25 cellular contexts compared by ENCODE assay signal in the genomic region with DNA sequence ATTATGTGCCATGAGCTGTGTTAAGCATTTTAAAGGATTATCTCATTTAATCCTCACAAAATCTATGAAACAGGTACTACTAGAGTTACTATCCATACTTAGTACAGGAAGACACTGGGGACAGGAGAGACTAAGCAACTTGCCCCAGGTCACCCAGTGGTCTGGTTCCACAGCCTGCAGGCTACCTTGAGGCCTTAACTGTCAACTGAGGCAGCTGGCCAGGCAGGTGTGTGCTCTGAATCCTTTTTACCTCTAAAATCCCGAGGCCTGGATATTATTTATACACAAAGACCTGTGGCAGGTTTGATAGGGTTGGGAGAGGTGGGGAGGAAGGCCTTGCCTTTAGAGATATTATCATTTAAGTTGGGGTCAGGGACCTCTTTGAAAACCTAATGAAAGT. TPM values are rescaled to one million over a fixed set of nuclear protein-coding genes. Genes with fewer than 3 reads are reported as not detected.
DNase-seq lines count a peak whose midpoint lies in the region; ATAC-seq, FAIRE-seq and TF ChIP-seq lines count a peak whose summit lies in the region.
"Had no signal": no experiment of that assay in that cellular context is flagged by ENCODE, and none has a peak within 500 bp of the region (broad histone marks: within the 10 kb centered on the region; RNA-seq: fewer than 3 reads in every experiment).

No MANE protein-coding gene starts in this region.

- no peaks in the 10 kb centered on the region for H3K27me3 ChIP-seq in BLaER1 treated with 17β-estradiol and CSF1 and Interleukin-3, amounts not matched to agents 10 nM and 100 nM
- H3K27me3 ChIP-seq in CD4-positive, alpha-beta memory T cell (ENCODE audit: insufficient read depth, low read length): no peaks in the 10 kb centered on the region
- H3K27me3 ChIP-seq in astrocyte (ENCODE audit: insufficient read depth, low read length): no peaks in the 10 kb centered on the region
- H3K27me3 ChIP-seq in naive thymus-derived CD4-positive, alpha-beta T cell (ENCODE audit: control insufficient read depth in 2 of 2, insufficient read depth in 2 of 2, low read length in 2 of 2): no peaks in the 10 kb centered on the region
- H3K27me3 ChIP-seq in tibial nerve: no peaks in the 10 kb centered on the region
- H3K27me3 ChIP-seq: foreskin keratinocyte had no signal

- H3K9ac ChIP-seq in BLaER1 treated with 17β-estradiol and CSF1 and Interleukin-3, amounts not matched to agents 10 nM and 100 nM: peak overlapping the region in 6 of 11 experiments; percentile 3 to 96 (median 94); a peak in 2 of 22 replicates
- H3K9ac ChIP-seq in astrocyte (ENCODE audit: low read length): no peak overlapping the region
- H3K9ac ChIP-seq: KMS-11, parathyroid adenoma had no signal

- CTCF ChIA-PET in CD4-positive, alpha-beta memory T cell (lab: Charles Lee; ENCODE audit: partially characterized antibody): interaction anchor here (1.0 to 5.1 kb wide), 2 partner anchors 35 to 174 kb away, joined by 3 to 43 read pairs; no protein-coding TSS in a partner anchor
- CTCF ChIA-PET in naive thymus-derived CD4-positive, alpha-beta T cell (lab: Charles Lee): interaction anchor here (1.2 kb wide), 1 partner anchor 28 kb away, joined by 3 read pairs; no protein-coding TSS in a partner anchor

- H3K4me1 Mint-ChIP-seq in CD4-positive, alpha-beta memory T cell: peaks cover 18 to 35% (median 30%) of the 10 kb centered on the region in 4 donors
- H3K4me1 Mint-ChIP-seq in astrocyte (ENCODE audit: low read depth, unreplicated experiment): peaks cover 16% of the 10 kb centered on the region
- peaks cover 15 to 50% (median 41%) of the 10 kb centered on the region in 7 donors for H3K4me1 Mint-ChIP-seq in naive thymus-derived CD4-positive, alpha-beta T cell

- no peak for TF ChIP-seq POLR2A in tibial nerve (IDR thresholded peaks at IDR 0.05)

- no peak overlapping the region for H2AFZ ChIP-seq in astrocyte (ENCODE audit: low read depth, low read length)
- H2AFZ ChIP-seq: parathyroid adenoma had no signal

- no peaks in the 10 kb centered on the region for H3K9me3 ChIP-seq in BLaER1 treated with 17β-estradiol and CSF1 and Interleukin-3, amounts not matched to agents 10 nM and 100 nM (replicated peaks in 1 of 11)
- H3K9me3 ChIP-seq in CD4-positive, alpha-beta memory T cell (ENCODE audit: control insufficient read depth in 1 of 2, low read length in 2 of 2): no peaks in the 10 kb centered on the region
- H3K9me3 ChIP-seq in astrocyte (ENCODE audit: insufficient read depth, low read depth, low read length) (no peaks in the 10 kb centered on the region), tibial nerve (no peaks in the 10 kb centered on the region)
- no peaks in the 10 kb centered on the region for H3K9me3 ChIP-seq in naive thymus-derived CD4-positive, alpha-beta T cell (ENCODE audit: control insufficient read depth in 2 of 3, low read length in 3 of 3)
- H3K9me3 ChIP-seq: heart right ventricle, spleen, thoracic aorta had no signal

- H3K4me3 Mint-ChIP-seq in CD4-positive, alpha-beta memory T cell: peak overlapping the region in 5 of 8 donors; percentile 75 to 88 (median 83)
- H3K4me3 Mint-ChIP-seq in astrocyte (ENCODE audit: unreplicated experiment): no peak overlapping the region
- peak overlapping the region in 6 of 10 donors; percentile 62 to 89 (median 80) for H3K4me3 Mint-ChIP-seq in naive thymus-derived CD4-positive, alpha-beta T cell

- no peak for FAIRE-seq in astrocyte (lab: Jason Lieb, UNC)
- FAIRE-seq: G401.6, GM18507, H1 had no signal

- WGBS in tibial nerve, 2 donors: 77 to 86% methylated on average over 1 of the region's 1 CpG

- DNase-seq in CD4-positive, alpha-beta memory T cell: no peak
- DNase-seq in astrocyte (ENCODE audit: low read depth) (no peak), tibial nerve (ENCODE audit: low spot score in 2 of 2) (no peak)
- DNase-seq in naive thymus-derived CD4-positive, alpha-beta T cell: no peak
- DNase-seq in activated CD4-positive, CD25-positive, alpha-beta regulatory T cell (lab: John Stamatoyannopoulos, UW): no peak
- DNase-seq: activated effector memory CD4-positive, alpha-beta T cell treated with Interleukin-2 at 50 U/mL for 16 hours; effector CD8-positive, alpha-beta T cell; heart right ventricle; MV-4-11; NCI-H510A; right cardiac atrium; spleen; stimulated activated CD4-positive, alpha-beta T cell treated with anti-CD3 and anti-CD28 coated beads, Interleukin-4, amount 100 ng/mL, for 1 hour; stimulated activated naive B cell treated with anti-CD40 and anti-IgM and Interleukin-4, amounts not matched to agents 10 μg/mL and 1 μg/mL and 100 μg/mL, for 72 hours had no signal

- H3K79me2 ChIP-seq in astrocyte (ENCODE audit: insufficient read depth, low read length): peaks cover 57% of the 10 kb centered on the region

- H3K4me3 ChIP-seq in BLaER1 treated with 17β-estradiol and CSF1 and Interleukin-3, amounts not matched to agents 10 nM and 100 nM: no peak overlapping the region
- H3K4me3 ChIP-seq in CD4-positive, alpha-beta memory T cell (ENCODE audit: low read length in 2 of 2): no peak overlapping the region
- no peak overlapping the region for H3K4me3 ChIP-seq in astrocyte (ENCODE audit: insufficient read depth, low read depth, low read length)
- H3K4me3 ChIP-seq in naive thymus-derived CD4-positive, alpha-beta T cell (ENCODE audit: low read length): no peak overlapping the region
- H3K4me3 ChIP-seq in tibial nerve: no peak overlapping the region
- H3K4me3 ChIP-seq: heart right ventricle, lung, spleen, thoracic aorta had no signal

- peak overlapping the region in 1 of 7 donors; percentile 75 for H3K27ac Mint-ChIP-seq in CD4-positive, alpha-beta memory T cell
- H3K27ac Mint-ChIP-seq in astrocyte (ENCODE audit: unreplicated experiment): no peak overlapping the region
- peak overlapping the region in 1 of 9 donors; percentile 41 for H3K27ac Mint-ChIP-seq in naive thymus-derived CD4-positive, alpha-beta T cell
- H3K27ac Mint-ChIP-seq: stimulated activated naive B cell treated with anti-CD40 and anti-IgM and Interleukin-4, amounts not matched to agents 10 μg/mL and 1 μg/mL and 100 μg/mL, for 72 hours had no signal

- peaks cover 19 to 32% (median 28%) of the 10 kb centered on the region in 10 experiments for H3K4me1 ChIP-seq in BLaER1 treated with 17β-estradiol and CSF1 and Interleukin-3, amounts not matched to agents 10 nM and 100 nM
- H3K4me1 ChIP-seq in CD4-positive, alpha-beta memory T cell (ENCODE audit: insufficient read depth, low read length): peaks cover 24% of the 10 kb centered on the region
- H3K4me1 ChIP-seq in astrocyte (ENCODE audit: insufficient read depth, low read length) (peaks cover 10% of the 10 kb centered on the region), tibial nerve (peaks cover 0 to 36% (median 14%) of the 10 kb centered on the region in 4 donors)
- peaks cover 4 to 16% of the 10 kb centered on the region in 2 donors for H3K4me1 ChIP-seq in naive thymus-derived CD4-positive, alpha-beta T cell (ENCODE audit: control insufficient read depth in 2 of 2, insufficient read depth in 2 of 2, low read length in 2 of 2)

- POLR2A ChIA-PET in CD4-positive, alpha-beta memory T cell (lab: Charles Lee; ENCODE audit: partially characterized antibody): interaction anchor here (0.6 kb wide), 1 partner anchor 1764 kb away, joined by 3 read pairs; no protein-coding TSS in a partner anchor
- POLR2A ChIA-PET in naive thymus-derived CD4-positive, alpha-beta T cell (lab: Charles Lee): interaction anchor here (1.2 to 1.8 kb wide), 3 partner anchors 35 to 167 kb away, joined by 3 to 6 read pairs (median 5); no protein-coding TSS in a partner anchor

- no peak for ATAC-seq in naive thymus-derived CD4-positive, alpha-beta T cell
- ATAC-seq in HG03520 (IDR thresholded peaks at IDR 0.05; ENCODE audit: unreplicated experiment): no peak
- ATAC-seq: foreskin keratinocyte; heart right ventricle; right cardiac atrium; stimulated activated naive B cell treated with anti-CD40 and anti-IgM and Interleukin-4, amounts not matched to agents 10 μg/mL and 1 μg/mL and 100 μg/mL, for 72 hours had no signal

- H3K36me3 ChIP-seq in BLaER1 treated with 17β-estradiol and CSF1 and Interleukin-3, amounts not matched to agents 10 nM and 100 nM: peaks cover 41 to 52% (median 44%) of the 10 kb centered on the region in 11 experiments
- H3K36me3 ChIP-seq in CD4-positive, alpha-beta memory T cell (ENCODE audit: insufficient read depth, low read length): peaks cover 22% of the 10 kb centered on the region
- H3K36me3 ChIP-seq in astrocyte (ENCODE audit: insufficient read depth, low read length): peaks cover 32% of the 10 kb centered on the region
- peaks cover 0 to 42% (median 13%) of the 10 kb centered on the region in 3 experiments for H3K36me3 ChIP-seq in naive thymus-derived CD4-positive, alpha-beta T cell (ENCODE audit: control insufficient read depth in 2 of 3, insufficient read depth in 3 of 3, low read length in 3 of 3)
- peaks cover 0 to 37% (median 0%) of the 10 kb centered on the region in 3 donors for H3K36me3 ChIP-seq in tibial nerve

- TF ChIP-seq EP300 in tibial nerve (IDR thresholded peaks at IDR 0.05): no peak

- H3K4me2 ChIP-seq in BLaER1 treated with 17β-estradiol and CSF1 and Interleukin-3, amounts not matched to agents 10 nM and 100 nM: peak overlapping the region in 10 of 11 experiments; percentile 76 to 96 (median 87); a peak in 8 of 22 replicates
- H3K4me2 ChIP-seq in astrocyte (ENCODE audit: low read length): peak overlapping the region; percentile 87

- H3K27me3 Mint-ChIP-seq in CD4-positive, alpha-beta memory T cell: no peaks in the 10 kb centered on the region
- H3K27me3 Mint-ChIP-seq in astrocyte (ENCODE audit: low read depth, unreplicated experiment): no peaks in the 10 kb centered on the region
- peaks cover 0 to 12% (median 0%) of the 10 kb centered on the region in 5 donors for H3K27me3 Mint-ChIP-seq in naive thymus-derived CD4-positive, alpha-beta T cell

- H3K9me3 Mint-ChIP-seq in CD4-positive, alpha-beta memory T cell: no peaks in the 10 kb centered on the region
- H3K9me3 Mint-ChIP-seq in astrocyte (ENCODE audit: unreplicated experiment): peaks cover 2% of the 10 kb centered on the region
- H3K9me3 Mint-ChIP-seq in naive thymus-derived CD4-positive, alpha-beta T cell: no peaks in the 10 kb centered on the region
- H3K9me3 Mint-ChIP-seq: stimulated activated naive B cell treated with anti-CD40 and anti-IgM and Interleukin-4, amounts not matched to agents 10 μg/mL and 1 μg/mL and 100 μg/mL, for 72 hours; T-helper 2 cell treated with Interferon-gamma antibody and Interleukin-4, amounts not matched to agents 5 μg/mL and 100 μg/mL, for 36 hours had no signal

- peaks cover 10 to 66% (median 53%) of the 10 kb centered on the region in 11 experiments; a peak in 21 of 22 replicates for H4K20me1 ChIP-seq in BLaER1 treated with 17β-estradiol and CSF1 and Interleukin-3, amounts not matched to agents 10 nM and 100 nM
- peaks cover 58% of the 10 kb centered on the region for H4K20me1 ChIP-seq in astrocyte (ENCODE audit: insufficient read depth, low read length)

- no peak for TF ChIP-seq CTCF in astrocyte (IDR thresholded peaks at IDR 0.05; ENCODE audit: insufficient read depth, low read depth, low read length)
- no peak for TF ChIP-seq CTCF in tibial nerve (IDR thresholded peaks at IDR 0.05)

- peaks cover 17 to 45% of the 10 kb centered on the region in 2 donors for H3K36me3 Mint-ChIP-seq in CD4-positive, alpha-beta memory T cell
- H3K36me3 Mint-ChIP-seq in astrocyte (ENCODE audit: low read depth, unreplicated experiment): peaks cover 19% of the 10 kb centered on the region
- H3K36me3 Mint-ChIP-seq in naive thymus-derived CD4-positive, alpha-beta T cell: peaks cover 3 to 22% (median 6%) of the 10 kb centered on the region in 5 donors

- intact Hi-C loops in CD4-positive, alpha-beta memory T cell (cut with micrococcal nuclease): no loop called here
- intact Hi-C loops in naive thymus-derived CD4-positive, alpha-beta T cell (cut with micrococcal nuclease): no loop called here

- no peak overlapping the region for H3K27ac ChIP-seq in BLaER1 treated with 17β-estradiol and CSF1 and Interleukin-3, amounts not matched to agents 10 nM and 100 nM
- no peak overlapping the region for H3K27ac ChIP-seq in CD4-positive, alpha-beta memory T cell (ENCODE audit: low read depth, low read length)
- H3K27ac ChIP-seq in astrocyte (ENCODE audit: low read depth, low read length) (no peak overlapping the region), tibial nerve (no peak overlapping the region)
- no peak overlapping the region for H3K27ac ChIP-seq in naive thymus-derived CD4-positive, alpha-beta T cell (ENCODE audit: low read depth, low read length)
- H3K27ac ChIP-seq: foreskin keratinocyte, heart right ventricle, KMS-11, parathyroid adenoma, spleen, thoracic aorta had no signal

RNA-seq across cellular contexts. Expression of a gene that starts 3.1 kb away (rescaled TPM):
- 10 to 100 TPM; 15.9 to 16.8 TPM for total RNA-seq in CD4-positive, alpha-beta memory T cell
- 1 to 10 TPM in 1 of 2 donors, under 1 TPM in 1; 0.19 to 3.7 TPM for polyA plus RNA-seq in CD4-positive, alpha-beta memory T cell
- total RNA-seq in astrocyte: 17.2 TPM in 2 replicates
- 10 to 100 TPM; 11.2 to 16.1 (median 14.3) TPM for total RNA-seq in naive thymus-derived CD4-positive, alpha-beta T cell
- 1 to 10 TPM in 1 of 2 donors, under 1 TPM in 1; 0.76 to 3.8 TPM for polyA plus RNA-seq in naive thymus-derived CD4-positive, alpha-beta T cell
- total RNA-seq in tibial nerve: 10 to 100 TPM in 2 of 4 donors, 1 to 10 TPM in 2; 7.3 to 12.2 (median 9.6) TPM

RNA-seq across cellular contexts. Expression of a gene that starts 39.8 kb away (rescaled TPM):
- 10 to 100 TPM; 25.2 to 25.6 TPM for total RNA-seq in CD4-positive, alpha-beta memory T cell
- 10 to 100 TPM in 1 of 2 donors, 1 to 10 TPM in 1; 3.7 to 14.5 TPM for polyA plus RNA-seq in CD4-positive, alpha-beta memory T cell
- total RNA-seq in astrocyte: 23.3 and 24.7 TPM in 2 replicates
- 10 to 100 TPM; 23.6 to 32.0 (median 24.4) TPM for total RNA-seq in naive thymus-derived CD4-positive, alpha-beta T cell
- polyA plus RNA-seq in naive thymus-derived CD4-positive, alpha-beta T cell: 10 to 100 TPM in 1 of 2 donors, 1 to 10 TPM in 1; 7.6 to 14.9 TPM
- 10 to 100 TPM; 28.4 to 43.2 (median 32.9) TPM for total RNA-seq in tibial nerve
